2 cellular contexts compared by ENCODE assay signal in genomic region chrX:120244395-120244734, GRCh38.
TF ChIP-seq lines count a peak whose summit lies in the region.

No MANE protein-coding gene starts in this region.

TF ChIP-seq in SK-N-SH, 30 proteins besides CTCF, POLR2A, EP300 and RAD21 (continued from another document):
- no peak for TF ChIP-seq ZBTB33 (IDR thresholded peaks at IDR 0.05; ENCODE audit: borderline replicate concordance, low read depth)
- no peak for TF ChIP-seq IRF3 (IDR thresholded peaks at IDR 0.05; ENCODE audit: low read depth, low read length)
- TF ChIP-seq FOXJ3 (CRISPR knock-in tag; IDR thresholded peaks at IDR 0.05) = no peak
- no peak for TF ChIP-seq ELF1 (IDR thresholded peaks at IDR 0.05)

TF ChIP-seq in SK-N-SH treated with all-trans-retinoic acid at 6 μM for 48 hours, 23 proteins besides CTCF, POLR2A, EP300 and RAD21 (continued from another document):
- TF ChIP-seq ARNTL (CRISPR knock-in tag; IDR thresholded peaks at IDR 0.05; ENCODE audit: borderline replicate concordance, low read depth) (no peak), ZC3H10 (CRISPR knock-in tag; IDR thresholded peaks at IDR 0.05) (no peak), CSRNP3 (CRISPR knock-in tag; IDR thresholded peaks at IDR 0.05) (no peak), SNAI2 (CRISPR knock-in tag; IDR thresholded peaks at IDR 0.05) (no peak), ESRRG (CRISPR knock-in tag; IDR thresholded peaks at IDR 0.05) (no peak), CSDC2 (CRISPR knock-in tag; IDR thresholded peaks at IDR 0.05) (no peak), RARB (CRISPR knock-in tag; IDR thresholded peaks at IDR 0.05) (no peak)
